ENCODE assay signal across 1 cellular context in the genomic region with DNA sequence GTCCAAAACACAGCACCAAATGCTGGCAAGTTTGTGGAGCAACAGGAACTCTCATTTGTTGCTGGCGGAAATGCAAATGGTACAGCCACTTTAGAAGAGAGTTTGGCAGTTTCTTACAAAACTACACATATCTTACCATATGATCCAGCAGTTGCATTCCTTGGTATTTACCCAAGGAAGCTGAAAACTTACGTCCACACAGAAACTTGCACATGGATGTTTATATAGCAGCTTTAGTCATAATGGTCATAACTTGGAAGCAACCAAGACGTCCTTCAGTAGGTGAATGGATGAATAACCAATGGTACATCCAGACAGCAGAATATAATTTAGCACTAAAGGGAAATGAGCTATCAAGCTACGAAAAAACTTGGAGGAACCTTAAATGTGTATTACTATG.
TF ChIP-seq lines count a peak whose summit lies in the region.

No MANE protein-coding gene starts in this region.

TF ChIP-seq in SK-N-SH treated with all-trans-retinoic acid at 6 μM for 48 hours, 23 proteins besides CTCF, POLR2A, EP300 and RAD21 (continued from another document):
- TF ChIP-seq, protein P1, sequence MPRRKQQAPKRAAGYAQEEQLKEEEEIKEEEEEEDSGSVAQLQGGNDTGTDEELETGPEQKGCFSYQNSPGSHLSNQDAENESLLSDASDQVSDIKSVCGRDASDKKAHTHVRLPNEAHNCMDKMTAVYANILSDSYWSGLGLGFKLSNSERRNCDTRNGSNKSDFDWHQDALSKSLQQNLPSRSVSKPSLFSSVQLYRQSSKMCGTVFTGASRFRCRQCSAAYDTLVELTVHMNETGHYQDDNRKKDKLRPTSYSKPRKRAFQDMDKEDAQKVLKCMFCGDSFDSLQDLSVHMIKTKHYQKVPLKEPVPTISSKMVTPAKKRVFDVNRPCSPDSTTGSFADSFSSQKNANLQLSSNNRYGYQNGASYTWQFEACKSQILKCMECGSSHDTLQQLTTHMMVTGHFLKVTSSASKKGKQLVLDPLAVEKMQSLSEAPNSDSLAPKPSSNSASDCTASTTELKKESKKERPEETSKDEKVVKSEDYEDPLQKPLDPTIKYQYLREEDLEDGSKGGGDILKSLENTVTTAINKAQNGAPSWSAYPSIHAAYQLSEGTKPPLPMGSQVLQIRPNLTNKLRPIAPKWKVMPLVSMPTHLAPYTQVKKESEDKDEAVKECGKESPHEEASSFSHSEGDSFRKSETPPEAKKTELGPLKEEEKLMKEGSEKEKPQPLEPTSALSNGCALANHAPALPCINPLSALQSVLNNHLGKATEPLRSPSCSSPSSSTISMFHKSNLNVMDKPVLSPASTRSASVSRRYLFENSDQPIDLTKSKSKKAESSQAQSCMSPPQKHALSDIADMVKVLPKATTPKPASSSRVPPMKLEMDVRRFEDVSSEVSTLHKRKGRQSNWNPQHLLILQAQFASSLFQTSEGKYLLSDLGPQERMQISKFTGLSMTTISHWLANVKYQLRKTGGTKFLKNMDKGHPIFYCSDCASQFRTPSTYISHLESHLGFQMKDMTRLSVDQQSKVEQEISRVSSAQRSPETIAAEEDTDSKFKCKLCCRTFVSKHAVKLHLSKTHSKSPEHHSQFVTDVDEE (CRISPR knock-in tag; IDR thresholded peaks at IDR 0.05), result no peak
- TF ChIP-seq, protein P2, sequence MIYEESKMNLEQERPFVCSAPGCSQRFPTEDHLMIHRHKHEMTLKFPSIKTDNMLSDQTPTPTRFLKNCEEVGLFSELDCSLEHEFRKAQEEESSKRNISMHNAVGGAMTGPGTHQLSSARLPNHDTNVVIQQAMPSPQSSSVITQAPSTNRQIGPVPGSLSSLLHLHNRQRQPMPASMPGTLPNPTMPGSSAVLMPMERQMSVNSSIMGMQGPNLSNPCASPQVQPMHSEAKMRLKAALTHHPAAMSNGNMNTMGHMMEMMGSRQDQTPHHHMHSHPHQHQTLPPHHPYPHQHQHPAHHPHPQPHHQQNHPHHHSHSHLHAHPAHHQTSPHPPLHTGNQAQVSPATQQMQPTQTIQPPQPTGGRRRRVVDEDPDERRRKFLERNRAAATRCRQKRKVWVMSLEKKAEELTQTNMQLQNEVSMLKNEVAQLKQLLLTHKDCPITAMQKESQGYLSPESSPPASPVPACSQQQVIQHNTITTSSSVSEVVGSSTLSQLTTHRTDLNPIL (CRISPR knock-in tag; IDR thresholded peaks at IDR 0.05; ENCODE audit: low read depth), result no peak
- TF ChIP-seq ZNF565 (CRISPR knock-in tag; conservative IDR thresholded peaks at IDR 0.05; ENCODE audit: low read depth) (no peak), ZNF70 (CRISPR knock-in tag; IDR thresholded peaks at IDR 0.05) (no peak), BACH2 (CRISPR knock-in tag; IDR thresholded peaks at IDR 0.05; ENCODE audit: borderline replicate concordance) (no peak)
